21 cellular contexts compared by ENCODE assay signal in the genomic region with DNA sequence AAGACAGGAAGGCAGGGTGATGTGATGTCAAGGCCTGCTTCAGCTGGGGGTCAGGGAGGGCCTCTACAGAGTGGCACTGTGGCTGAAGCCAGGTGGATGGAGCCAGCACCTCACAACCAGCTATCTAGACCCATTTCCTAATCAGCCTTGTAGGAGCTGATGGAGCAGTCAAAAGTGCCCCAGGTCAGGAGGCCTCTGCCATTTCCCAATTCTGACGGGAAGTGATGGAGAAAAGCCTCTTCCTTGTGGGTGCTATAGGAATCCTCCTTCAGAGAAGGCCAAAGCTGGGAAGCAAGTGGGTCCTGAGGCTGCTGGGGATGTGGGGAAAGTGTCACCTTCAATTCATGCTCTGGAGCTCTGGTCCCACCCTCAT. TPM values are rescaled to one million over a fixed set of nuclear protein-coding genes. Genes with fewer than 3 reads are reported as not detected.
DNase-seq lines count a peak whose midpoint lies in the region; ATAC-seq and TF ChIP-seq lines count a peak whose summit lies in the region.
"Had no signal": no experiment of that assay in that cellular context is flagged by ENCODE, and none has a peak within 500 bp of the region (broad histone marks: within the 10 kb centered on the region; RNA-seq: fewer than 3 reads in every experiment).

No MANE protein-coding gene starts in this region.

- peaks cover 5 to 7% of the 10 kb centered on the region in 2 donors for H3K4me1 Mint-ChIP-seq in natural killer cell treated with Interleukin-12 subunit alpha and Interleukin-12 subunit beta and Interleukin-15 and Interleukin-18, amount 100 ng/mL, for 72 hours (ENCODE audit: low read depth in 2 of 2)
- H3K4me1 Mint-ChIP-seq in natural killer cell: no peaks in the 10 kb centered on the region
- H3K4me1 Mint-ChIP-seq in T-cell: no peaks in the 10 kb centered on the region
- H3K4me1 Mint-ChIP-seq: CD8-positive, alpha-beta memory T cell had no signal

- H3K4me3 Mint-ChIP-seq in natural killer cell treated with Interleukin-12 subunit alpha and Interleukin-12 subunit beta and Interleukin-15 and Interleukin-18, amount 100 ng/mL, for 72 hours: no peak overlapping the region
- H3K4me3 Mint-ChIP-seq in natural killer cell: no peak overlapping the region
- H3K4me3 Mint-ChIP-seq in T-cell: no peak overlapping the region
- H3K4me3 Mint-ChIP-seq: CD8-positive, alpha-beta memory T cell; HFFc6 had no signal

- TF ChIP-seq CTCF in natural killer cell (IDR thresholded peaks at IDR 0.05) (no peak), neutrophil (IDR thresholded peaks at IDR 0.05) (no peak)

- CTCF ChIA-PET in T-cell (lab: Charles Lee): interaction anchor here in 1 of 2 donors (0.6 to 1.2 kb wide), 3 partner anchors 16 to 110 kb away, joined by 3 to 5 read pairs (median 3); no protein-coding TSS in a partner anchor

- no peaks in the 10 kb centered on the region for H3K36me3 ChIP-seq in neutrophil
- H3K36me3 ChIP-seq: HAP-1 had no signal

- no peaks in the 10 kb centered on the region for H3K27me3 Mint-ChIP-seq in natural killer cell treated with Interleukin-12 subunit alpha and Interleukin-12 subunit beta and Interleukin-15 and Interleukin-18, amount 100 ng/mL, for 72 hours
- H3K27me3 Mint-ChIP-seq in natural killer cell (ENCODE audit: low read depth in 2 of 2): no peaks in the 10 kb centered on the region
- H3K27me3 Mint-ChIP-seq in T-cell: no peaks in the 10 kb centered on the region
- H3K27me3 Mint-ChIP-seq: CD8-positive, alpha-beta memory T cell had no signal

- peak; percentile 25 for DNase-seq in natural killer cell treated with Interleukin-12 subunit alpha and Interleukin-12 subunit beta and Interleukin-15 and Interleukin-18, amount 100 ng/mL, for 72 hours (ENCODE audit: low spot score)
- DNase-seq in natural killer cell (no peak), MV-4-11 (lab: John Stamatoyannopoulos, UW) (peak; percentile 8), T-cell (no peak), NCI-H2029 treated with DMSO at 0.1 percent for 48 hours (lab: John Stamatoyannopoulos, UW) (no peak)
- DNase-seq: 8988T; CD8-positive, alpha-beta memory T cell; DMS 273 treated with DMSO at 0.1 percent for 48 hours; DMS79 treated with DMSO at 0.1 percent for 48 hours; NCI-H2029; NCI-H446 treated with DMSO at 0.1 percent for 48 hours; NCI-H526; NCI-H82; NK-92 treated with Interleukin-12 subunit alpha and Interleukin-12 subunit beta, amount 100 ng/mL, for 24 hours; SK-N-SH; SW 1271 had no signal

- POLR2A ChIA-PET in T-cell (lab: Charles Lee): no interaction called here

- peak overlapping the region; percentile 93 for H3K27ac ChIP-seq in neutrophil

- intact Hi-C loops in natural killer cell (cut with micrococcal nuclease): no loop called here

- peaks cover 69 to 74% of the 10 kb centered on the region in 2 experiments for H3K4me1 ChIP-seq in neutrophil (ENCODE audit: control insufficient read depth in 1 of 2, insufficient read depth in 1 of 2, low read depth in 1 of 2, low read length in 1 of 2)
- H3K4me1 ChIP-seq: HAP-1 had no signal

- ATAC-seq in natural killer cell treated with Interleukin-12 subunit alpha and Interleukin-12 subunit beta and Interleukin-15 and Interleukin-18, amount 100 ng/mL, for 72 hours: no peak
- ATAC-seq in natural killer cell (no peak), T-cell (replicated peaks in 1 of 4) (no peak), GM18502 (IDR thresholded peaks at IDR 0.05; ENCODE audit: poor library complexity, unreplicated experiment) (no peak), HG02623 (IDR thresholded peaks at IDR 0.05; ENCODE audit: unreplicated experiment) (no peak)

- no peaks in the 10 kb centered on the region for H3K9me3 Mint-ChIP-seq in natural killer cell treated with Interleukin-12 subunit alpha and Interleukin-12 subunit beta and Interleukin-15 and Interleukin-18, amount 100 ng/mL, for 72 hours
- H3K9me3 Mint-ChIP-seq in natural killer cell (no peaks in the 10 kb centered on the region), T-cell (no peaks in the 10 kb centered on the region)
- H3K9me3 Mint-ChIP-seq: CD8-positive, alpha-beta memory T cell; HFFc6 had no signal

- no peaks in the 10 kb centered on the region for H3K9me3 ChIP-seq in neutrophil
- H3K9me3 ChIP-seq: HAP-1, SK-N-SH had no signal

- no peak overlapping the region for H3K27ac Mint-ChIP-seq in natural killer cell treated with Interleukin-12 subunit alpha and Interleukin-12 subunit beta and Interleukin-15 and Interleukin-18, amount 100 ng/mL, for 72 hours
- H3K27ac Mint-ChIP-seq in natural killer cell: no peak overlapping the region
- no peak overlapping the region for H3K27ac Mint-ChIP-seq in T-cell
- H3K27ac Mint-ChIP-seq: CD8-positive, alpha-beta memory T cell had no signal

- H3K27me3 ChIP-seq in neutrophil: no peaks in the 10 kb centered on the region

- peak overlapping the region; percentile 4 to 34 for H3K4me3 ChIP-seq in neutrophil (ENCODE audit: low read depth in 1 of 2, low read length in 1 of 2)
- H3K4me3 ChIP-seq: HAP-1 had no signal

- no peaks in the 10 kb centered on the region for H3K36me3 Mint-ChIP-seq in natural killer cell treated with Interleukin-12 subunit alpha and Interleukin-12 subunit beta and Interleukin-15 and Interleukin-18, amount 100 ng/mL, for 72 hours
- H3K36me3 Mint-ChIP-seq in natural killer cell (no peaks in the 10 kb centered on the region), T-cell (no peaks in the 10 kb centered on the region)
- H3K36me3 Mint-ChIP-seq: CD8-positive, alpha-beta memory T cell had no signal

RNA-seq across cellular contexts. Expression of gene RFT1, which starts 11.2 kb away (rescaled TPM):
- total RNA-seq in natural killer cell treated with Interleukin-12 subunit alpha and Interleukin-12 subunit beta and Interleukin-15 and Interleukin-18, amount 100 ng/mL, for 72 hours: 10 to 100 TPM; 33.1 to 51.6 TPM
- total RNA-seq in natural killer cell: 10 to 100 TPM; 13.3 to 17.2 (median 14.1) TPM
- 10 to 100 TPM; 14.4 to 27.8 (median 26.6) TPM for total RNA-seq in T-cell

RNA-seq across cellular contexts. Expression of gene PRKCD, which starts 19.6 kb away (rescaled TPM):
- total RNA-seq in natural killer cell treated with Interleukin-12 subunit alpha and Interleukin-12 subunit beta and Interleukin-15 and Interleukin-18, amount 100 ng/mL, for 72 hours: 10 to 100 TPM; 14.1 to 34.9 TPM
- total RNA-seq in natural killer cell (10 to 100 TPM; 31.7 to 60.0 (median 36.3) TPM), T-cell (10 to 100 TPM; 15.3 to 23.3 (median 19.2) TPM)

Comparison
In these comparisons a context has a peak if more than half of its experiments do, and no peak if none do; other contexts are left out.
1. DNase-seq: peak in natural killer cell treated with Interleukin-12 subunit alpha and Interleukin-12 subunit beta and Interleukin-15 and Interleukin-18, amount 100 ng/mL, for 72 hours (single experiment) and MV-4-11 (single experiment); none in natural killer cell (single experiment), T-cell (0 of 34) and NCI-H2029 treated with DMSO at 0.1 percent for 48 hours (single experiment).